Comparison of ENCODE assay signal across 25 cellular contexts in the genomic region with DNA sequence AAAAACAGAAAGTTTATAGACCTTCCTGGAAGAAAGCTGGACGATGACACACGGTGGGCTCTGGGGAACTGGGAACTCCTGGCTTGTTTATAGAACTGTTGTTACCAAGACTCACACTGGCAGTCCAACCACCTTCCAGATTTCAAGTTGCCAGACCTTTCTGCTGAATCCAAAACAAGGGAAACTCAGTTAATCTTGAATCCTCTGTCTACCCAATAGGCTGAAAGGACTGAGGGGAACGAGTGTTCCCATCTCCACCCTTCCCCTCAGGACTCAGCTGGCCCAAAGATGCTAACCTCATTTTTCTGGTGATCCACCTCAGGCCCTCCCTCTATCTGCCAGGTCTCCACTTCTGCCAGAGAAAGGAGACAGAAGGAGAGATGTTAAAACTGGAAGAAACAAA.
"Had no signal": no experiment of that assay in that cellular context is flagged by ENCODE, and none has a peak within 500 bp of the region (broad histone marks: within the 10 kb centered on the region; RNA-seq: fewer than 3 reads in every experiment).

No MANE protein-coding gene starts in this region.

- H3K27ac Mint-ChIP-seq: activated B cell treated with CpG ODN at 0.5 μM for 24 hours; activated CD8-positive, alpha-beta T cell treated with anti-CD3 and anti-CD28 coated beads for 36 hours; endodermal cell; memory B cell; naive thymus-derived CD8-positive, alpha-beta T cell; neural progenitor cell; stimulated activated effector memory CD8-positive, alpha-beta T cell treated with anti-CD3 and anti-CD28 coated beads, Interleukin-12 subunit alpha, Interleukin-12 subunit beta, amount 100 ng/mL, for 72 hours; stimulated activated naive CD8-positive, alpha-beta T cell treated with anti-CD3 and anti-CD28 coated beads, Interleukin-15, Interleukin-2, amounts not matched to agents 100 ng/mL and 50 ng/mL, for 24 hours; T-helper 2 cell treated with Interferon-gamma antibody and Interleukin-4, amounts not matched to agents 5 μg/mL and 100 μg/mL, for 36 hours had no signal

- ATAC-seq: activated CD8-positive, alpha-beta T cell treated with anti-CD3 and anti-CD28 coated beads for 36 hours; esophagus mucosa; naive thymus-derived CD8-positive, alpha-beta T cell; stimulated activated effector memory CD8-positive, alpha-beta T cell treated with anti-CD3 and anti-CD28 coated beads, Interleukin-12 subunit alpha, Interleukin-12 subunit beta, amount 100 ng/mL, for 72 hours had no signal

- DNase-seq: activated B cell treated with CpG ODN at 0.5 μM for 24 hours; activated CD4-positive, alpha-beta T cell treated with anti-CD3 and anti-CD28 coated beads, Interleukin-2, amount 50 U/mL, for 1 hour; activated CD8-positive, alpha-beta T cell treated with anti-CD3 and anti-CD28 coated beads for 36 hours; activated effector memory CD4-positive, alpha-beta T cell treated with Interleukin-2 at 50 U/mL for 16 hours; activated naive CD4-positive, alpha-beta T cell treated with anti-CD3 and anti-CD28 coated beads, Interleukin-2, amount 50 U/mL, for 16 hours; amniotic stem cell; brain microvascular endothelial cell; caudate nucleus; cortex of kidney; endodermal cell; foreskin fibroblast; naive thymus-derived CD8-positive, alpha-beta T cell; posterior cingulate gyrus; sigmoid colon; small intestine; stimulated activated CD4-positive, alpha-beta T cell treated with anti-CD3 and anti-CD28 coated beads, Interleukin-4, amount 100 ng/mL, for 24 hours; T-helper 1 cell; transverse colon had no signal

- H3K4me1 ChIP-seq: neural progenitor cell, suprapubic skin had no signal

- H3K27me3 Mint-ChIP-seq: activated B cell treated with CpG ODN at 0.5 μM for 24 hours; stimulated activated naive CD8-positive, alpha-beta T cell treated with anti-CD3 and anti-CD28 coated beads, Interleukin-15, Interleukin-2, amounts not matched to agents 100 ng/mL and 50 ng/mL, for 24 hours had no signal

- H3K36me3 Mint-ChIP-seq: memory B cell; naive thymus-derived CD8-positive, alpha-beta T cell; neural progenitor cell; stimulated activated effector memory CD8-positive, alpha-beta T cell treated with anti-CD3 and anti-CD28 coated beads, Interleukin-12 subunit alpha, Interleukin-12 subunit beta, amount 100 ng/mL, for 72 hours had no signal

- H3K36me3 ChIP-seq: brain microvascular endothelial cell, neural progenitor cell, sigmoid colon, suprapubic skin, transverse colon had no signal

- H3K4me1 Mint-ChIP-seq: activated B cell treated with CpG ODN at 0.5 μM for 24 hours; memory B cell; stimulated activated effector memory CD8-positive, alpha-beta T cell treated with anti-CD3 and anti-CD28 coated beads, Interleukin-12 subunit alpha, Interleukin-12 subunit beta, amount 100 ng/mL, for 72 hours had no signal

- H3K4me2 ChIP-seq: neural progenitor cell had no signal

- H3K9ac ChIP-seq: neural progenitor cell had no signal

- H2AFZ ChIP-seq: neural progenitor cell had no signal

- H3K27ac ChIP-seq: brain microvascular endothelial cell, neural progenitor cell, sigmoid colon, suprapubic skin had no signal

- H3K9me3 ChIP-seq: sigmoid colon, suprapubic skin, transverse colon had no signal

- H3K4me3 Mint-ChIP-seq: activated B cell treated with CpG ODN at 0.5 μM for 24 hours; activated CD8-positive, alpha-beta T cell treated with anti-CD3 and anti-CD28 coated beads for 36 hours; endodermal cell; memory B cell; naive thymus-derived CD8-positive, alpha-beta T cell; neural progenitor cell; stimulated activated effector memory CD8-positive, alpha-beta T cell treated with anti-CD3 and anti-CD28 coated beads, Interleukin-12 subunit alpha, Interleukin-12 subunit beta, amount 100 ng/mL, for 72 hours; stimulated activated naive CD8-positive, alpha-beta T cell treated with anti-CD3 and anti-CD28 coated beads, Interleukin-15, Interleukin-2, amounts not matched to agents 100 ng/mL and 50 ng/mL, for 24 hours; T-helper 2 cell treated with Interferon-gamma antibody and Interleukin-4, amounts not matched to agents 5 μg/mL and 100 μg/mL, for 36 hours had no signal

- H3K9me3 Mint-ChIP-seq: activated B cell treated with CpG ODN at 0.5 μM for 24 hours; activated CD8-positive, alpha-beta T cell treated with anti-CD3 and anti-CD28 coated beads for 36 hours; endodermal cell; memory B cell; naive thymus-derived CD8-positive, alpha-beta T cell; stimulated activated effector memory CD8-positive, alpha-beta T cell treated with anti-CD3 and anti-CD28 coated beads, Interleukin-12 subunit alpha, Interleukin-12 subunit beta, amount 100 ng/mL, for 72 hours; stimulated activated naive CD8-positive, alpha-beta T cell treated with anti-CD3 and anti-CD28 coated beads, Interleukin-15, Interleukin-2, amounts not matched to agents 100 ng/mL and 50 ng/mL, for 24 hours; T-helper 2 cell treated with Interferon-gamma antibody and Interleukin-4, amounts not matched to agents 5 μg/mL and 100 μg/mL, for 36 hours had no signal

- H3K4me3 ChIP-seq: neural progenitor cell, sigmoid colon, suprapubic skin, transverse colon had no signal

- H3K27me3 ChIP-seq: brain microvascular endothelial cell, neural progenitor cell, sigmoid colon, transverse colon had no signal
